15 cellular contexts compared by ENCODE assay signal in genomic region chr6:56684342-56685101, GRCh38. TPM values are rescaled to one million over a fixed set of nuclear protein-coding genes. Genes with fewer than 3 reads are reported as not detected.
DNase-seq lines count a peak whose midpoint lies in the region; ATAC-seq and TF ChIP-seq lines count a peak whose summit lies in the region.
"Had no signal": no experiment of that assay in that cellular context is flagged by ENCODE, and none has a peak within 500 bp of the region (broad histone marks: within the 10 kb centered on the region; RNA-seq: fewer than 3 reads in every experiment).

No MANE protein-coding gene starts in this region.

- no peaks in the 10 kb centered on the region for H3K4me1 Mint-ChIP-seq in immature natural killer cell

- TF ChIP-seq POLR2A in gastroesophageal sphincter (IDR thresholded peaks at IDR 0.05), result no peak
- no peak for TF ChIP-seq POLR2A in GM18505 (IDR thresholded peaks at IDR 0.05; ENCODE audit: borderline replicate concordance, extremely low read depth, insufficient read depth, insufficient read length)

- H3K27ac ChIP-seq in AG04450 (ENCODE audit: low read depth, low read length) (peak overlapping the region; percentile 47), gastroesophageal sphincter (peak overlapping the region in 3 of 4 donors; percentile 17 to 35 (median 27))

- H3K27me3 ChIP-seq in AG04450 (ENCODE audit: control insufficient read depth, insufficient read depth, low read length) (no peaks in the 10 kb centered on the region), gastroesophageal sphincter (no peaks in the 10 kb centered on the region), skeletal muscle satellite cell (ENCODE audit: control insufficient read depth, insufficient read depth, low read length) (no peaks in the 10 kb centered on the region)
- H3K27me3 ChIP-seq: BE2C had no signal

- H3K36me3 Mint-ChIP-seq in immature natural killer cell, result no peaks in the 10 kb centered on the region
- H3K36me3 Mint-ChIP-seq: IgD-negative memory B cell had no signal

- no peak for TF ChIP-seq EP300 in gastroesophageal sphincter (IDR thresholded peaks at IDR 0.05)

- ATAC-seq in gastroesophageal sphincter, result no peak
- ATAC-seq in GM18505 (IDR thresholded peaks at IDR 0.05; ENCODE audit: unreplicated experiment), result no peak
- ATAC-seq in HG03378 (IDR thresholded peaks at IDR 0.05; ENCODE audit: unreplicated experiment), result no peak
- ATAC-seq: activated CD8-positive, alpha-beta T cell treated with anti-CD3 and anti-CD28 coated beads, Interleukin-2, amount 10 ng/mL, durations not matched to agents 7 days and 5 days had no signal

- H3K9ac ChIP-seq in skeletal muscle satellite cell (ENCODE audit: low read depth, low read length), result peak overlapping the region; percentile 35

- 87 to 88% methylated on average over 5 to 7 of the region's 7 CpGs for WGBS in gastroesophageal sphincter (ENCODE audit: low coverage in 1 of 2), 2 donors

- peak overlapping the region; percentile 48 for H3K4me2 ChIP-seq in skeletal muscle satellite cell (ENCODE audit: low read length)

- no peaks in the 10 kb centered on the region for H3K9me3 Mint-ChIP-seq in immature natural killer cell
- H3K9me3 Mint-ChIP-seq: H9 had no signal

- TF ChIP-seq CTCF in AG04450 (IDR thresholded peaks at IDR 0.05; ENCODE audit: low read depth, low read length), result no peak
- no peak for TF ChIP-seq CTCF in gastroesophageal sphincter (IDR thresholded peaks at IDR 0.05)

- H3K27ac Mint-ChIP-seq in immature natural killer cell, result no peak overlapping the region
- H3K27ac Mint-ChIP-seq: activated CD8-positive, alpha-beta T cell treated with anti-CD3 and anti-CD28 coated beads, Interleukin-2, amount 10 ng/mL, durations not matched to agents 7 days and 5 days; H9; IgD-negative memory B cell had no signal

- H3K9me3 ChIP-seq in AG04450 (ENCODE audit: control insufficient read depth, insufficient read depth, low read length) (no peaks in the 10 kb centered on the region), gastroesophageal sphincter (no peaks in the 10 kb centered on the region), skeletal muscle satellite cell (replicated peaks; ENCODE audit: low read length) (no peaks in the 10 kb centered on the region)
- H3K9me3 ChIP-seq: BE2C had no signal

- peaks cover 2 to 65% (median 8%) of the 10 kb centered on the region in 3 donors for H3K4me1 ChIP-seq in gastroesophageal sphincter
- peaks cover 63% of the 10 kb centered on the region for H3K4me1 ChIP-seq in skeletal muscle satellite cell (ENCODE audit: control insufficient read depth, insufficient read depth, low read length)
- H3K4me1 ChIP-seq: BE2C had no signal

- no peak for DNase-seq in AG04450 (ENCODE audit: low read depth, low spot score)
- DNase-seq in NCI-H69 (lab: John Stamatoyannopoulos, UW), result peak; percentile 57
- DNase-seq in immature natural killer cell, result no peak
- no peak for DNase-seq in AG08395 (ENCODE audit: low spot score)
- DNase-seq: activated CD8-positive, alpha-beta T cell treated with anti-CD3 and anti-CD28 coated beads, Interleukin-2, amount 10 ng/mL, durations not matched to agents 7 days and 5 days; BE2C; glutamatergic neuron; H9; NCI-H1048; posterior cingulate gyrus had no signal

- H3K4me3 ChIP-seq in AG04450 (ENCODE audit: low read depth, low read length) (no peak overlapping the region), gastroesophageal sphincter (no peak overlapping the region), skeletal muscle satellite cell (ENCODE audit: low read length) (no peak overlapping the region)

- CTCF ChIA-PET in AG04450 (lab: Charles Lee), result interaction anchor here (0.9 to 2.2 kb wide), 3 partner anchors 10 to 167 kb away, joined by 3 to 10 read pairs (median 6); no protein-coding TSS in a partner anchor

- no peaks in the 10 kb centered on the region for H3K27me3 Mint-ChIP-seq in immature natural killer cell (ENCODE audit: low read depth in 3 of 3)

- H3K36me3 ChIP-seq in gastroesophageal sphincter (no peaks in the 10 kb centered on the region), skeletal muscle satellite cell (ENCODE audit: insufficient read depth, low read length) (peaks cover 28% of the 10 kb centered on the region)
- H3K36me3 ChIP-seq: BE2C had no signal

- H3K4me3 Mint-ChIP-seq in immature natural killer cell, result no peak overlapping the region
- H3K4me3 Mint-ChIP-seq: activated CD8-positive, alpha-beta T cell treated with anti-CD3 and anti-CD28 coated beads, Interleukin-2, amount 10 ng/mL, durations not matched to agents 7 days and 5 days; H9; IgD-negative memory B cell had no signal

- POLR2A ChIA-PET in AG04450 (lab: Yijun Ruan, JAX), result interaction anchor here (0.6 to 1.4 kb wide), 3 partner anchors 14 to 478 kb away, joined by 3 to 4 read pairs (median 3); no protein-coding TSS in a partner anchor

RNA-seq across cellular contexts. Expression of gene DST, which starts 41.8 kb away (rescaled TPM):
- polyA plus RNA-seq in AG04450 (2011; rRNA removed) (163 and 182 TPM in 2 replicates), immature natural killer cell (1 to 10 TPM in 1 of 3 donors, under 1 TPM in 2; 0.13 to 4.6 (median 0.99) TPM)
- 634 and 841 TPM in 2 replicates for polyA minus RNA-seq in AG04450 (2011; rRNA and poly(A)+ RNA removed)
- total RNA-seq in gastroesophageal sphincter, result 100 to 1,000 TPM; 442 to 716 (median 661) TPM
- 261 and 368 TPM in 2 replicates for total RNA-seq in skeletal muscle satellite cell (2012; rRNA removed)
- polyA plus RNA-seq: IgD-negative memory B cell had no signal

Comparison
In these comparisons a context has a peak if more than half of its experiments do, and no peak if none do; other contexts are left out.
1. RNA of gene DST, which starts 41.8 kb away (polyA plus RNA-seq): 163 to 182 TPM in AG04450; 0.13 to 4.6 TPM in immature natural killer cell; every median in the first group is over 10 times any median in the second.